ENCODE assay signal across 11 cellular contexts in genomic region chr9:106648799-106649198, GRCh38.
DNase-seq lines count a peak whose midpoint lies in the region; ATAC-seq, FAIRE-seq and TF ChIP-seq lines count a peak whose summit lies in the region.
"Had no signal": no experiment of that assay in that cellular context is flagged by ENCODE, and none has a peak within 500 bp of the region (broad histone marks: within the 10 kb centered on the region; RNA-seq: fewer than 3 reads in every experiment).

No MANE protein-coding gene starts in this region.

- H3K79me2 ChIP-seq in keratinocyte (ENCODE audit: control insufficient read depth, insufficient read depth, low read length) = no peaks in the 10 kb centered on the region

- DNase-seq in AG08395 (ENCODE audit: low spot score) (peak; percentile 2), HCEC 1CT (peak; percentile 9), astrocyte of the hippocampus (ENCODE audit: low read depth, low spot score) (peak; percentile 21), keratinocyte (ENCODE audit: low read depth, low spot score) (no peak), testis (no peak), upper lobe of left lung (no peak), spleen (no peak), islet precursor cell (no peak)
- DNase-seq: RPMI8226 had no signal

- H3K9me3 ChIP-seq in keratinocyte (ENCODE audit: control insufficient read depth, low read depth, low read length) = no peaks in the 10 kb centered on the region
- no peaks in the 10 kb centered on the region for H3K9me3 ChIP-seq in testis
- no peaks in the 10 kb centered on the region for H3K9me3 ChIP-seq in upper lobe of left lung
- peaks cover 0 to 3% (median 0%) of the 10 kb centered on the region in 8 donors for H3K9me3 ChIP-seq in spleen

- TF ChIP-seq CTCF in keratinocyte (optimal IDR thresholded peaks at IDR 0.05 in 1 of 3, IDR thresholded peaks at IDR 0.05 in 1 of 3, conservative IDR thresholded peaks at IDR 0.05 in 1 of 3; ENCODE audit: extremely low read depth in 1 of 3, insufficient read depth in 2 of 3, low read length in 3 of 3) = peak in 2 of 3 experiments; percentile 30 to 36
- no peak for TF ChIP-seq CTCF in testis (IDR thresholded peaks at IDR 0.05)
- TF ChIP-seq CTCF in upper lobe of left lung (IDR thresholded peaks at IDR 0.05) = no peak
- TF ChIP-seq CTCF in spleen (IDR thresholded peaks at IDR 0.05 in 8 of 11, conservative IDR thresholded peaks at IDR 0.05 in 3 of 11) = no peak

- H3K4me2 ChIP-seq in keratinocyte (ENCODE audit: control insufficient read depth, extremely low read depth, insufficient read depth, low read depth, low read length) = no peak overlapping the region

- intact Hi-C loops in testis (cut with DNase I; ENCODE audit: low total_unique reads) (no loop called here), spleen (cut with DNase I; ENCODE audit: low total_unique reads) (no loop called here)

- ATAC-seq in upper lobe of left lung (ENCODE audit: low FRiP score in 2 of 2) = no peak
- ATAC-seq: activated T-helper 17 cell treated with anti-CD3 and anti-CD28 coated beads, Interleukin-2, amount 50 U/mL, for 72 hours had no signal

- dilution Hi-C loops in keratinocyte (cut with MboI; ENCODE audit: extremely low pct_ligation_motif_present, low sequenced_read_pairs) = no loop called here

- H3K9me1 ChIP-seq in keratinocyte (ENCODE audit: control insufficient read depth, extremely low read depth, insufficient read depth, low read length) = no peaks in the 10 kb centered on the region

- TF ChIP-seq EP300 in upper lobe of left lung (IDR thresholded peaks at IDR 0.05) = no peak

- H3K27ac ChIP-seq in keratinocyte (ENCODE audit: control insufficient read depth, insufficient read depth, low read length) (no peak overlapping the region), testis (no peak overlapping the region), upper lobe of left lung (no peak overlapping the region), spleen (no peak overlapping the region)

- H3K36me3 ChIP-seq in keratinocyte (ENCODE audit: control insufficient read depth in 2 of 2, extremely low read depth in 1 of 2, insufficient read depth in 2 of 2, low read length in 2 of 2) (no peaks in the 10 kb centered on the region), testis (ENCODE audit: low read depth, missing control alignments) (no peaks in the 10 kb centered on the region), upper lobe of left lung (no peaks in the 10 kb centered on the region), spleen (no peaks in the 10 kb centered on the region)

- no peak overlapping the region for H2AFZ ChIP-seq in keratinocyte (ENCODE audit: control insufficient read depth, low read length)

- TF ChIP-seq POLR2A in testis (IDR thresholded peaks at IDR 0.05) (no peak), upper lobe of left lung (IDR thresholded peaks at IDR 0.05) (no peak), spleen (IDR thresholded peaks at IDR 0.05) (no peak)

- H3K27me3 ChIP-seq in keratinocyte (ENCODE audit: control insufficient read depth, extremely low read depth, insufficient read depth, low read length) = no peaks in the 10 kb centered on the region
- H3K27me3 ChIP-seq in testis = no peaks in the 10 kb centered on the region
- H3K27me3 ChIP-seq in upper lobe of left lung = no peaks in the 10 kb centered on the region
- no peaks in the 10 kb centered on the region for H3K27me3 ChIP-seq in spleen (replicated peaks in 1 of 7)

- FAIRE-seq in keratinocyte (lab: Jason Lieb, UNC) = no peak

- WGBS in testis, 2 donors = 57 to 59% methylated on average over 2 of the region's 2 CpGs
- 21 to 25% methylated on average over 2 of the region's 2 CpGs for WGBS in upper lobe of left lung, 2 donors
- 26 to 37% (median 35%) methylated on average over 2 of the region's 2 CpGs for WGBS in spleen, 5 donors

- H4K20me1 ChIP-seq in keratinocyte (ENCODE audit: control insufficient read depth, extremely low read depth, insufficient read depth, low read length) = no peaks in the 10 kb centered on the region

- no peaks in the 10 kb centered on the region for H3K4me1 ChIP-seq in keratinocyte (ENCODE audit: control insufficient read depth, extremely low read depth, insufficient read depth, low read length)
- H3K4me1 ChIP-seq in testis = no peaks in the 10 kb centered on the region
- H3K4me1 ChIP-seq in upper lobe of left lung = no peaks in the 10 kb centered on the region
- H3K4me1 ChIP-seq in spleen = no peaks in the 10 kb centered on the region

- H3K4me3 ChIP-seq in keratinocyte (ENCODE audit: control insufficient read depth in 2 of 3, extremely low read depth in 1 of 3, insufficient read depth in 2 of 3, low read depth in 1 of 3, low read length in 3 of 3) (no peak overlapping the region), testis (no peak overlapping the region), upper lobe of left lung (no peak overlapping the region), spleen (no peak overlapping the region)
- H3K4me3 ChIP-seq: lung had no signal

- no peak overlapping the region for H3K9ac ChIP-seq in keratinocyte (ENCODE audit: control insufficient read depth, extremely low read depth, insufficient read depth, low read length)

Comparison
In these comparisons a context has a peak if more than half of its experiments do, and no peak if none do; other contexts are left out.
1. DNase-seq: peak in AG08395 (single experiment), HCEC 1CT (single experiment) and astrocyte of the hippocampus (single experiment); none in keratinocyte (single experiment), testis (single experiment), upper lobe of left lung (0 of 2), spleen (single experiment) and islet precursor cell (single experiment).
2. CTCF ChIP-seq: peak in keratinocyte (2 of 3); none in testis (0 of 3), upper lobe of left lung (0 of 6) and spleen (0 of 11).